9 cellular contexts compared by ENCODE assay signal in genomic region chr1:234315091-234315541, GRCh38.
A peak's percentile ranks its signal among the peaks of the same experiment; 100 is the strongest.
DNase-seq lines count a peak whose midpoint lies in the region; ATAC-seq and TF ChIP-seq lines count a peak whose summit lies in the region.
"Had no signal": no experiment of that assay in that cellular context is flagged by ENCODE, and none has a peak within 500 bp of the region (broad histone marks: within the 10 kb centered on the region; RNA-seq: fewer than 3 reads in every experiment).

No MANE protein-coding gene starts in this region.

- TF ChIP-seq CTCF in astrocyte of the spinal cord (IDR thresholded peaks at IDR 0.05; ENCODE audit: low read depth, low read length): no peak

- peak; percentile 26 for DNase-seq in SKM-1 treated with dmso at 0.1 percent for 144 hours (lab: John Stamatoyannopoulos, UW; ENCODE audit: unreplicated experiment)
- DNase-seq in SKM-1 (lab: John Stamatoyannopoulos, UW; ENCODE audit: unreplicated experiment): no peak
- peak; percentile 68 to 86 for DNase-seq in NOMO-1 (lab: John Stamatoyannopoulos, UW; ENCODE audit: unreplicated experiment in 2 of 2)
- peak; percentile 61 for DNase-seq in astrocyte of the spinal cord (ENCODE audit: low read depth, low spot score)
- peak; percentile 43 for DNase-seq in skeletal muscle cell (ENCODE audit: low read depth)
- DNase-seq in DMS79 treated with DMSO at 0.1 percent for 48 hours (lab: John Stamatoyannopoulos, UW): no peak
- DNase-seq in NCI-H446 (lab: John Stamatoyannopoulos, UW): no peak
- DNase-seq: NCI-H1105 had no signal

- in situ Hi-C loops in astrocyte of the spinal cord (cut with HindIII; ENCODE audit: low sequenced_read_pairs): no loop called here

- ATAC-seq in HG02623 (IDR thresholded peaks at IDR 0.05; ENCODE audit: unreplicated experiment): no peak

- H3K4me3 ChIP-seq in astrocyte of the spinal cord (ENCODE audit: low read depth, low read length): no peak overlapping the region
- no peak overlapping the region for H3K4me3 ChIP-seq in skeletal muscle cell (ENCODE audit: low read depth, low read length)

Comparison
In these comparisons a context has a peak if more than half of its experiments do, and no peak if none do; other contexts are left out.
1. DNase-seq: peak in SKM-1 treated with dmso at 0.1 percent for 144 hours (single experiment), NOMO-1 (2 of 2), astrocyte of the spinal cord (single experiment) and skeletal muscle cell (single experiment); none in SKM-1 (single experiment), DMS79 treated with DMSO at 0.1 percent for 48 hours (single experiment) and NCI-H446 (0 of 2).